ENCODE assay signal across 8 cellular contexts in the genomic region with DNA sequence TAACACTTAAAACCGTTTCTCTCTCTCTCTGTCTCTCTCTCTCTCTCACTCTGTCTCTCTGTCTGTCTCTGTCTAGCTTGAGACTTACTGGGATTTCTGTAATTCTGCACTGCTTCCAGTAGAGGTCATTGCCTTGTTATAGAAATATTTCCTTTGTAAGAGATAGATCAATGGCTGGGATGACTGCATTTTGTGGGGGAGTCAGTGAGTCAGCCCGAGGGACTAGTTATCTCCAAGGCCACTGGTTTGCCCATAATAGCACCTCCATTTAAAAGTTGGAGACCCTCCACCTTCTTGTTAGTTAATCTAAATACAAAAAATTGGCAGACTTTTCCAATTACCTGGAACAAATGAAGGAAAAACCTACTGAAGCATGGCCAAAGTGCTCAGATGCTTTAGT.
DNase-seq lines count a peak whose midpoint lies in the region; ATAC-seq and TF ChIP-seq lines count a peak whose summit lies in the region.

No MANE protein-coding gene starts in this region.

- H3F3A ChIP-seq in OCI-LY1 (ENCODE audit: insufficient read depth, low read length), result no peaks in the 10 kb centered on the region

- TF ChIP-seq EP300 in sigmoid colon (IDR thresholded peaks at IDR 0.05), result no peak

- H3K4me1 ChIP-seq in BLaER1 (peaks cover 97% of the 10 kb centered on the region), OCI-LY1 (ENCODE audit: insufficient read depth, low read length, severe bottlenecking) (no peaks in the 10 kb centered on the region), fibroblast of lung (ENCODE audit: control insufficient read depth, extremely low read depth, insufficient read depth, low read length) (no peaks in the 10 kb centered on the region), sigmoid colon (no peaks in the 10 kb centered on the region)

- H3K27me3 ChIP-seq in BLaER1 (no peaks in the 10 kb centered on the region), OCI-LY1 (ENCODE audit: insufficient read depth, low read length) (no peaks in the 10 kb centered on the region), fibroblast of lung (ENCODE audit: control insufficient read depth, insufficient read depth, low read length) (no peaks in the 10 kb centered on the region), sigmoid colon (no peaks in the 10 kb centered on the region)

- H3K79me2 ChIP-seq in OCI-LY1 (ENCODE audit: insufficient read depth, low read length), result no peaks in the 10 kb centered on the region
- H3K79me2 ChIP-seq in fibroblast of lung (ENCODE audit: control insufficient read depth, insufficient read depth, low read length), result no peaks in the 10 kb centered on the region

- H3K36me3 ChIP-seq in BLaER1 (no peaks in the 10 kb centered on the region), OCI-LY1 (ENCODE audit: insufficient read depth, low read length) (no peaks in the 10 kb centered on the region), fibroblast of lung (ENCODE audit: control insufficient read depth, insufficient read depth, low read length) (no peaks in the 10 kb centered on the region), sigmoid colon (no peaks in the 10 kb centered on the region)

- DNase-seq in fibroblast of lung (ENCODE audit: low read depth in 2 of 2), result peak; percentile 59 to 75
- DNase-seq in stromal cell of bone marrow (ENCODE audit: low read depth), result peak; percentile 25
- no peak for DNase-seq in sigmoid colon
- DNase-seq in central memory CD4-positive, alpha-beta T cell, result no peak

- peak; percentile 46; the same call in 1 of the 2 replicates for TF ChIP-seq CTCF in OCI-LY1 (IDR thresholded peaks at IDR 0.05; ENCODE audit: low read length)
- peak; percentile 36 to 73 for TF ChIP-seq CTCF in fibroblast of lung (conservative IDR thresholded peaks at IDR 0.05 in 1 of 2, IDR thresholded peaks at IDR 0.05 in 1 of 2; ENCODE audit: low read depth in 1 of 2, low read length in 2 of 2)
- no peak for TF ChIP-seq CTCF in sigmoid colon (IDR thresholded peaks at IDR 0.05)

- H3K4me2 ChIP-seq in BLaER1, result peak overlapping the region; percentile 79
- no peak overlapping the region for H3K4me2 ChIP-seq in OCI-LY1 (ENCODE audit: low read length)
- no peak overlapping the region for H3K4me2 ChIP-seq in fibroblast of lung (ENCODE audit: extremely low read depth, insufficient read depth, low read length)

- H2AFZ ChIP-seq in OCI-LY1 (ENCODE audit: low read length) (no peak overlapping the region), fibroblast of lung (ENCODE audit: low read length) (no peak overlapping the region)

- intact Hi-C loops in sigmoid colon (cut with DNase I), result no loop called here

- no peak overlapping the region for H3K9ac ChIP-seq in BLaER1
- H3K9ac ChIP-seq in OCI-LY1 (ENCODE audit: low read length), result no peak overlapping the region
- no peak overlapping the region for H3K9ac ChIP-seq in fibroblast of lung (ENCODE audit: insufficient read depth, low read length)

- no peaks in the 10 kb centered on the region for H4K20me1 ChIP-seq in BLaER1
- no peaks in the 10 kb centered on the region for H4K20me1 ChIP-seq in OCI-LY1 (ENCODE audit: insufficient read depth, low read length)
- H4K20me1 ChIP-seq in fibroblast of lung (ENCODE audit: control insufficient read depth, extremely low read depth, insufficient read depth, low read length), result no peaks in the 10 kb centered on the region

- H3K4me3 ChIP-seq in BLaER1, result no peak overlapping the region
- H3K4me3 ChIP-seq in OCI-LY1 (ENCODE audit: low read depth, low read length, poor library complexity, severe bottlenecking), result no peak overlapping the region
- H3K4me3 ChIP-seq in fibroblast of lung (replicated peaks in 1 of 4; ENCODE audit: control extremely low read depth in 1 of 4, insufficient read depth in 1 of 4, low read depth in 3 of 4, low read length in 4 of 4), result no peak overlapping the region
- no peak overlapping the region for H3K4me3 ChIP-seq in sigmoid colon

- H3K27ac ChIP-seq in BLaER1 (peak overlapping the region; percentile 83), OCI-LY1 (ENCODE audit: low read depth, low read length, poor library complexity, severe bottlenecking) (no peak overlapping the region), fibroblast of lung (ENCODE audit: insufficient read depth, low read length) (no peak overlapping the region), sigmoid colon (no peak overlapping the region)

- 8 to 33% methylated on average over 2 of the region's 2 CpGs for WGBS in sigmoid colon, 2 donors

- ATAC-seq in GM18870 (IDR thresholded peaks at IDR 0.05; ENCODE audit: unreplicated experiment) (peak; percentile 94), HG03060 (IDR thresholded peaks at IDR 0.05; ENCODE audit: low read depth, unreplicated experiment) (peak; percentile 79)

- no peak for TF ChIP-seq POLR2A in sigmoid colon (IDR thresholded peaks at IDR 0.05)

- H3K9me3 ChIP-seq in BLaER1, result peaks cover 5% of the 10 kb centered on the region; the same call in 1 of the 2 replicates
- no peaks in the 10 kb centered on the region for H3K9me3 ChIP-seq in OCI-LY1 (ENCODE audit: low read length)
- no peaks in the 10 kb centered on the region for H3K9me3 ChIP-seq in fibroblast of lung (ENCODE audit: control insufficient read depth, insufficient read depth, low read depth, low read length)
- no peaks in the 10 kb centered on the region for H3K9me3 ChIP-seq in sigmoid colon

- H3K9me2 ChIP-seq in OCI-LY1 (ENCODE audit: low read depth, low read length), result no peaks in the 10 kb centered on the region

Comparison
In these comparisons a context has a peak if more than half of its experiments do, and no peak if none do; other contexts are left out.
1. CTCF ChIP-seq: peak in OCI-LY1 (single experiment) and fibroblast of lung (2 of 2); none in sigmoid colon (0 of 4).
2. DNase-seq: peak in fibroblast of lung (2 of 2) and stromal cell of bone marrow (single experiment); none in sigmoid colon (single experiment) and central memory CD4-positive, alpha-beta T cell (single experiment).